19 cellular contexts compared by ENCODE assay signal in genomic region chr1:26296340-26297056, GRCh38. TPM values are rescaled to one million over a fixed set of nuclear protein-coding genes. Genes with fewer than 3 reads are reported as not detected.
"Had no signal": no experiment of that assay in that cellular context is flagged by ENCODE, and none has a peak within 500 bp of the region (broad histone marks: within the 10 kb centered on the region; RNA-seq: fewer than 3 reads in every experiment).

No MANE protein-coding gene starts in this region.

- H3K27me3 ChIP-seq: esophagus muscularis mucosa had no signal

- H3K4me1 ChIP-seq: psoas muscle had no signal

- H3K9ac ChIP-seq: SK-N-SH had no signal

- H3K27ac ChIP-seq: esophagus muscularis mucosa, psoas muscle had no signal

- H3K4me2 ChIP-seq: SK-N-SH had no signal

- DNase-seq: activated CD4-positive, alpha-beta memory T cell treated with anti-CD3 and anti-CD28 coated beads for 36 hours; activated CD8-positive, alpha-beta memory T cell treated with anti-CD3 and anti-CD28 coated beads, Interleukin-2, amount 50 U/mL, for 4 hours; activated naive CD4-positive, alpha-beta T cell treated with anti-CD3 and anti-CD28 coated beads, Interleukin-2, amount 50 U/mL, for 16 hours; amygdala; immature natural killer cell; left cardiac atrium; naive B cell; occipital lobe; SK-N-SH; stimulated activated CD4-positive, alpha-beta T cell treated with anti-CD3 and anti-CD28 coated beads, Interleukin-2, amount 100 ng/mL, for 24 hours had no signal

- H3K9me3 ChIP-seq: esophagus muscularis mucosa, psoas muscle, SK-N-SH had no signal

- H3K4me3 ChIP-seq: esophagus muscularis mucosa, lung, psoas muscle had no signal

- H3K4me3 Mint-ChIP-seq: activated CD4-positive, alpha-beta memory T cell treated with anti-CD3 and anti-CD28 coated beads for 36 hours; immature natural killer cell; stimulated activated naive CD8-positive, alpha-beta T cell treated with anti-CD3 and anti-CD28 coated beads, Interleukin-15, Interleukin-2, amounts not matched to agents 100 ng/mL and 50 ng/mL, for 24 hours had no signal

- H3K27ac Mint-ChIP-seq: activated CD4-positive, alpha-beta memory T cell treated with anti-CD3 and anti-CD28 coated beads for 36 hours; stimulated activated naive CD8-positive, alpha-beta T cell treated with anti-CD3 and anti-CD28 coated beads, Interleukin-15, Interleukin-2, amounts not matched to agents 100 ng/mL and 50 ng/mL, for 24 hours had no signal

- H3K9me3 Mint-ChIP-seq: activated CD4-positive, alpha-beta memory T cell treated with anti-CD3 and anti-CD28 coated beads for 36 hours; immature natural killer cell; naive B cell; stimulated activated naive CD8-positive, alpha-beta T cell treated with anti-CD3 and anti-CD28 coated beads, Interleukin-15, Interleukin-2, amounts not matched to agents 100 ng/mL and 50 ng/mL, for 24 hours had no signal

- ATAC-seq: left cardiac atrium, psoas muscle, sciatic nerve had no signal

- H3K36me3 Mint-ChIP-seq: naive B cell had no signal

- H3K27me3 Mint-ChIP-seq: activated CD4-positive, alpha-beta memory T cell treated with anti-CD3 and anti-CD28 coated beads for 36 hours; naive B cell; stimulated activated naive CD8-positive, alpha-beta T cell treated with anti-CD3 and anti-CD28 coated beads, Interleukin-15, Interleukin-2, amounts not matched to agents 100 ng/mL and 50 ng/mL, for 24 hours had no signal

RNA-seq across cellular contexts. Expression of gene CD52, which starts 21.3 kb away (rescaled TPM):
- total RNA-seq: cerebellum, dermis microvascular lymphatic vessel endothelial cell, fibroblast of villous mesenchyme, temporal lobe had no signal
- polyA plus RNA-seq: SK-N-SH had no signal

RNA-seq across cellular contexts. Expression of gene CRYBG2, which starts 57.4 kb away (rescaled TPM):
- total RNA-seq: fibroblast of villous mesenchyme, left cardiac atrium, sciatic nerve had no signal
